1 cellular context compared by ENCODE assay signal in the genomic region with DNA sequence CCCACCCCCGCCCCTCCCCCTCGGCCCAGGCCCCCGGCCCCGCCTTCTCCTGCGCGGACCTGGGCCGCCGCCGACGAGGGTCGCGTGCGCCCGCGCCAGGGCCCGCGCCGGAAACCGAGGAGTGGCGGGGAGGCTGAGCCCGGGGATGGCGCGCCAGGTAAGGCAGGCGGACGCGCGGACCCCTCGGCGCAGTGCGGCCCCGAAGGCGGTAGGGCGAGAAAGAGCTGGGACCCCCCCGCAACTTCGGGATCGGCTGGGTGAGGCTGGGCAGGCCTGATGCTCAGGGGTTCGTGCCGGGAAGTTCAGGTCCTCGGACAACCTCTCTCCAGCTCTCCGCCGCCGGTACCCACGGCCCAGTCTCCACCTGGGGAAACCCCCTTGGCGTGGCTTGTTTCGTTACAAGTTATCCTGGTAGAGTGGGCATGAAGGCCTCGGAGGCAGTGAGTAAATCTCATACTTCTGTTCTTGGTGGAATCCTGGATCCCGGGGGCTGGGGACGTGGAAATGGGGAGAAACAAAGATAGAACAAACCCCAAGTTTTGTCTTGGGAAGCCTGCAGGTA.
TF ChIP-seq lines count a peak whose summit lies in the region.

No MANE protein-coding gene starts in this region.

TF ChIP-seq in HEK293, 187 proteins besides CTCF, POLR2A, EP300 and RAD21 (continued from another document and continues in another):
- TF ChIP-seq ZSCAN18 (tag by site-specific recombination; IDR thresholded peaks at IDR 0.05): no peak
- no peak for TF ChIP-seq ZNF311 (tag by site-specific recombination; IDR thresholded peaks at IDR 0.05; ENCODE audit: borderline replicate concordance)
- no peak for TF ChIP-seq ZNF548 (tag by site-specific recombination; IDR thresholded peaks at IDR 0.05)
- TF ChIP-seq ZNF623 (tag by site-specific recombination; IDR thresholded peaks at IDR 0.05): no peak
- TF ChIP-seq ZNF610 (tag by site-specific recombination; IDR thresholded peaks at IDR 0.05; ENCODE audit: borderline replicate concordance): no peak
- TF ChIP-seq ZBTB10 (tag by site-specific recombination; IDR thresholded peaks at IDR 0.05): no peak
- TF ChIP-seq BCL11A (tag by site-specific recombination; IDR thresholded peaks at IDR 0.05; ENCODE audit: low read depth): no peak
- TF ChIP-seq ZBTB20 (tag by site-specific recombination; IDR thresholded peaks at IDR 0.05): peak; percentile 11; the same call in 1 of the 2 replicates
- TF ChIP-seq IKZF3 (tag by site-specific recombination; IDR thresholded peaks at IDR 0.05): peak; percentile 32; the same call in 1 of the 2 replicates
- TF ChIP-seq SP7 (tag by site-specific recombination; IDR thresholded peaks at IDR 0.05): no peak
- no peak for TF ChIP-seq YY1 (tag by site-specific recombination; IDR thresholded peaks at IDR 0.05)
- TF ChIP-seq ZSCAN30 (tag by site-specific recombination; IDR thresholded peaks at IDR 0.05): peak; percentile 27; the same call in 1 of the 2 replicates
- TF ChIP-seq WT1 (tag by site-specific recombination; IDR thresholded peaks at IDR 0.05): no peak
- no peak for TF ChIP-seq ZFHX2 (tag by site-specific recombination; conservative IDR thresholded peaks at IDR 0.05)
- 0 out of 2 replicates have a peak, but pooled peaks have one; percentile 29 for TF ChIP-seq ZNF561 (tag by site-specific recombination; IDR thresholded peaks at IDR 0.05; ENCODE audit: borderline replicate concordance)
- no peak for TF ChIP-seq ZNF571 (tag by site-specific recombination; IDR thresholded peaks at IDR 0.05)
- no peak for TF ChIP-seq ZNF701 (tag by site-specific recombination; IDR thresholded peaks at IDR 0.05)
- TF ChIP-seq ZNF600 (tag by site-specific recombination; IDR thresholded peaks at IDR 0.05): no peak
- TF ChIP-seq KLF7 (tag by site-specific recombination; IDR thresholded peaks at IDR 0.05; ENCODE audit: borderline replicate concordance): no peak
- TF ChIP-seq ZNF660 (tag by site-specific recombination; IDR thresholded peaks at IDR 0.05): no peak
- no peak for TF ChIP-seq INSM2 (tag by site-specific recombination; IDR thresholded peaks at IDR 0.05)
- TF ChIP-seq ZNF24 (tag by site-specific recombination; IDR thresholded peaks at IDR 0.05): no peak
- TF ChIP-seq ZBTB8A (tag by site-specific recombination; IDR thresholded peaks at IDR 0.05): 0 out of 2 replicates have a peak, but pooled peaks have one; percentile 19
- TF ChIP-seq, protein P1, sequence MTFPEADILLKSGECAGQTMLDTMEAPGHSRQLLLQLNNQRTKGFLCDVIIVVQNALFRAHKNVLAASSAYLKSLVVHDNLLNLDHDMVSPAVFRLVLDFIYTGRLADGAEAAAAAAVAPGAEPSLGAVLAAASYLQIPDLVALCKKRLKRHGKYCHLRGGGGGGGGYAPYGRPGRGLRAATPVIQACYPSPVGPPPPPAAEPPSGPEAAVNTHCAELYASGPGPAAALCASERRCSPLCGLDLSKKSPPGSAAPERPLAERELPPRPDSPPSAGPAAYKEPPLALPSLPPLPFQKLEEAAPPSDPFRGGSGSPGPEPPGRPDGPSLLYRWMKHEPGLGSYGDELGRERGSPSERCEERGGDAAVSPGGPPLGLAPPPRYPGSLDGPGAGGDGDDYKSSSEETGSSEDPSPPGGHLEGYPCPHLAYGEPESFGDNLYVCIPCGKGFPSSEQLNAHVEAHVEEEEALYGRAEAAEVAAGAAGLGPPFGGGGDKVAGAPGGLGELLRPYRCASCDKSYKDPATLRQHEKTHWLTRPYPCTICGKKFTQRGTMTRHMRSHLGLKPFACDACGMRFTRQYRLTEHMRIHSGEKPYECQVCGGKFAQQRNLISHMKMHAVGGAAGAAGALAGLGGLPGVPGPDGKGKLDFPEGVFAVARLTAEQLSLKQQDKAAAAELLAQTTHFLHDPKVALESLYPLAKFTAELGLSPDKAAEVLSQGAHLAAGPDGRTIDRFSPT (tag by site-specific recombination; IDR thresholded peaks at IDR 0.05): no peak
- TF ChIP-seq, protein P2, sequence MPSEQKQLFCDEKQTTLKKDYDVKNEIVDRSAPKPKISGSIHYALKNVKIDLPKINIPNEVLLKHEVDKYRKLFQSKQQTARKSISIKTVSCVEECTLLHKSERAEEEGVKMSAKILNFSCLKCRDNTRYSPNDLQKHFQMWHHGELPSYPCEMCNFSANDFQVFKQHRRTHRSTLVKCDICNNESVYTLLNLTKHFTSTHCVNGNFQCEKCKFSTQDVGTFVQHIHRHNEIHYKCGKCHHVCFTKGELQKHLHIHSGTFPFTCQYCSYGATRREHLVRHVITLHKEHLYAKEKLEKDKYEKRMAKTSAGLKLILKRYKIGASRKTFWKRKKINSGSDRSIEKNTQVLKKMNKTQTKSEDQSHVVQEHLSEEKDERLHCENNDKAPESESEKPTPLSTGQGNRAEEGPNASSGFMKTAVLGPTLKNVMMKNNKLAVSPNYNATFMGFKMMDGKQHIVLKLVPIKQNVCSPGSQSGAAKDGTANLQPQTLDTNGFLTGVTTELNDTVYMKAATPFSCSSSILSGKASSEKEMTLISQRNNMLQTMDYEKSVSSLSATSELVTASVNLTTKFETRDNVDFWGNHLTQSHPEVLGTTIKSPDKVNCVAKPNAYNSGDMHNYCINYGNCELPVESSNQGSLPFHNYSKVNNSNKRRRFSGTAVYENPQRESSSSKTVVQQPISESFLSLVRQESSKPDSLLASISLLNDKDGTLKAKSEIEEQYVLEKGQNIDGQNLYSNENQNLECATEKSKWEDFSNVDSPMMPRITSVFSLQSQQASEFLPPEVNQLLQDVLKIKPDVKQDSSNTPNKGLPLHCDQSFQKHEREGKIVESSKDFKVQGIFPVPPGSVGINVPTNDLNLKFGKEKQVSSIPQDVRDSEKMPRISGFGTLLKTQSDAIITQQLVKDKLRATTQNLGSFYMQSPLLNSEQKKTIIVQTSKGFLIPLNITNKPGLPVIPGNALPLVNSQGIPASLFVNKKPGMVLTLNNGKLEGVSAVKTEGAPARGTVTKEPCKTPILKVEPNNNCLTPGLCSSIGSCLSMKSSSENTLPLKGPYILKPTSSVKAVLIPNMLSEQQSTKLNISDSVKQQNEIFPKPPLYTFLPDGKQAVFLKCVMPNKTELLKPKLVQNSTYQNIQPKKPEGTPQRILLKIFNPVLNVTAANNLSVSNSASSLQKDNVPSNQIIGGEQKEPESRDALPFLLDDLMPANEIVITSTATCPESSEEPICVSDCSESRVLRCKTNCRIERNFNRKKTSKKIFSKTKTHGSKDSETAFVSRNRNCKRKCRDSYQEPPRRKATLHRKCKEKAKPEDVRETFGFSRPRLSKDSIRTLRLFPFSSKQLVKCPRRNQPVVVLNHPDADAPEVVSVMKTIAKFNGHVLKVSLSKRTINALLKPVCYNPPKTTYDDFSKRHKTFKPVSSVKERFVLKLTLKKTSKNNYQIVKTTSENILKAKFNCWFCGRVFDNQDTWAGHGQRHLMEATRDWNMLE (tag by site-specific recombination; conservative IDR thresholded peaks at IDR 0.05; ENCODE audit: low read depth): no peak
- TF ChIP-seq ZBTB21 (tag by site-specific recombination; IDR thresholded peaks at IDR 0.05): no peak
- no peak for TF ChIP-seq SP3 (tag by site-specific recombination; IDR thresholded peaks at IDR 0.05)
- TF ChIP-seq ZNF274 (IDR thresholded peaks at IDR 0.05; ENCODE audit: low read length): no peak
- TF ChIP-seq ZNF274 (tag by site-specific recombination; IDR thresholded peaks at IDR 0.05; ENCODE audit: borderline replicate concordance): no peak
- no peak for TF ChIP-seq ZNF16 (tag by site-specific recombination; IDR thresholded peaks at IDR 0.05; ENCODE audit: low read depth)
- TF ChIP-seq HOXD13 (CRISPR knock-in tag; IDR thresholded peaks at IDR 0.05; ENCODE audit: borderline replicate concordance): no peak
- TF ChIP-seq ZNF514 (tag by site-specific recombination; IDR thresholded peaks at IDR 0.05): no peak
- no peak for TF ChIP-seq ZNF302 (tag by site-specific recombination; IDR thresholded peaks at IDR 0.05; ENCODE audit: low read depth)
- TF ChIP-seq ZFP3 (tag by site-specific recombination; IDR thresholded peaks at IDR 0.05; ENCODE audit: low read depth): no peak
- no peak for TF ChIP-seq ZNF423 (tag by site-specific recombination; IDR thresholded peaks at IDR 0.05)
- TF ChIP-seq, protein P3, sequence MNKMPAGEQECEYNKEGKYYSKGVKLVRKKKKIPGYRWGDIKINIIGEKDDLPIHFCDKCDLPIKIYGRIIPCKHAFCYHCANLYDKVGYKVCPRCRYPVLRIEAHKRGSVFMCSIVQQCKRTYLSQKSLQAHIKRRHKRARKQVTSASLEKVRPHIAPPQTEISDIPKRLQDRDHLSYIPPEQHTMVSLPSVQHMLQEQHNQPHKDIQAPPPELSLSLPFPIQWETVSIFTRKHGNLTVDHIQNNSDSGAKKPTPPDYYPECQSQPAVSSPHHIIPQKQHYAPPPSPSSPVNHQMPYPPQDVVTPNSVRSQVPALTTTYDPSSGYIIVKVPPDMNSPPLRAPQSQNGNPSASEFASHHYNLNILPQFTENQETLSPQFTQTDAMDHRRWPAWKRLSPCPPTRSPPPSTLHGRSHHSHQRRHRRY (tag by site-specific recombination; IDR thresholded peaks at IDR 0.05): no peak
- TF ChIP-seq, protein P4, sequence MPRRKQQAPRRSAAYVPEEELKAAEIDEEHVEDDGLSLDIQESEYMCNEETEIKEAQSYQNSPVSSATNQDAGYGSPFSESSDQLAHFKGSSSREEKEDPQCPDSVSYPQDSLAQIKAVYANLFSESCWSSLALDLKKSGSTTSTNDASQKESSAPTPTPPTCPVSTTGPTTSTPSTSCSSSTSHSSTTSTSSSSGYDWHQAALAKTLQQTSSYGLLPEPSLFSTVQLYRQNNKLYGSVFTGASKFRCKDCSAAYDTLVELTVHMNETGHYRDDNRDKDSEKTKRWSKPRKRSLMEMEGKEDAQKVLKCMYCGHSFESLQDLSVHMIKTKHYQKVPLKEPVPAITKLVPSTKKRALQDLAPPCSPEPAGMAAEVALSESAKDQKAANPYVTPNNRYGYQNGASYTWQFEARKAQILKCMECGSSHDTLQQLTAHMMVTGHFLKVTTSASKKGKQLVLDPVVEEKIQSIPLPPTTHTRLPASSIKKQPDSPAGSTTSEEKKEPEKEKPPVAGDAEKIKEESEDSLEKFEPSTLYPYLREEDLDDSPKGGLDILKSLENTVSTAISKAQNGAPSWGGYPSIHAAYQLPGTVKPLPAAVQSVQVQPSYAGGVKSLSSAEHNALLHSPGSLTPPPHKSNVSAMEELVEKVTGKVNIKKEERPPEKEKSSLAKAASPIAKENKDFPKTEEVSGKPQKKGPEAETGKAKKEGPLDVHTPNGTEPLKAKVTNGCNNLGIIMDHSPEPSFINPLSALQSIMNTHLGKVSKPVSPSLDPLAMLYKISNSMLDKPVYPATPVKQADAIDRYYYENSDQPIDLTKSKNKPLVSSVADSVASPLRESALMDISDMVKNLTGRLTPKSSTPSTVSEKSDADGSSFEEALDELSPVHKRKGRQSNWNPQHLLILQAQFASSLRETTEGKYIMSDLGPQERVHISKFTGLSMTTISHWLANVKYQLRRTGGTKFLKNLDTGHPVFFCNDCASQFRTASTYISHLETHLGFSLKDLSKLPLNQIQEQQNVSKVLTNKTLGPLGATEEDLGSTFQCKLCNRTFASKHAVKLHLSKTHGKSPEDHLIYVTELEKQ (tag by site-specific recombination; IDR thresholded peaks at IDR 0.05; ENCODE audit: borderline replicate concordance): no peak
- TF ChIP-seq, protein P5, sequence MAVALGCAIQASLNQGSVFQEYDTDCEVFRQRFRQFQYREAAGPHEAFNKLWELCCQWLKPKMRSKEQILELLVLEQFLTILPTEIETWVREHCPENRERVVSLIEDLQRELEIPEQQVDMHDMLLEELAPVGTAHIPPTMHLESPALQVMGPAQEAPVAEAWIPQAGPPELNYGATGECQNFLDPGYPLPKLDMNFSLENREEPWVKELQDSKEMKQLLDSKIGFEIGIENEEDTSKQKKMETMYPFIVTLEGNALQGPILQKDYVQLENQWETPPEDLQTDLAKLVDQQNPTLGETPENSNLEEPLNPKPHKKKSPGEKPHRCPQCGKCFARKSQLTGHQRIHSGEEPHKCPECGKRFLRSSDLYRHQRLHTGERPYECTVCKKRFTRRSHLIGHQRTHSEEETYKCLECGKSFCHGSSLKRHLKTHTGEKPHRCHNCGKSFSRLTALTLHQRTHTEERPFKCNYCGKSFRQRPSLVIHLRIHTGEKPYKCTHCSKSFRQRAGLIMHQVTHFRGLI (tag by site-specific recombination; IDR thresholded peaks at IDR 0.05): no peak
